In the genomic region with DNA sequence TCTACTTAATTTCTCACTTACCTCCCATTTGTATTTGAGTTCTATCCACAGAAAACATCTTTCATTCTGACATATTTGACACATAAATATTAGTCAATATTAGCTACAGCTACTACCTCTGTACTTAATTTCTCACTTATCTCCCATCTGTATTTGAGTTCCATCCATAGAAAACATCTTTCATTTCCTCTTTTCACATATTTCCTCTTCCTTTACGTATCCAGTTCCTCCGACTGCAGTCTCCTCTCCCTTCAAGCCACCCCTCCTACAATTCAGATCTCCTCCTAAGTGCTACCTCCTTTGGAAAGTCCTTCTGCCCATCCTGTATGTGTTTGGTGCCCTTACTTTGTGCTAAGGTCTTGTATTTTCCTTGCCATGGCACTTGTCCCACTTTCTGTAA, we compare ENCODE assay signal across 8 cellular contexts. TPM values are rescaled to one million over a fixed set of nuclear protein-coding genes. Genes with fewer than 3 reads are reported as not detected.
DNase-seq lines count a peak whose midpoint lies in the region; TF ChIP-seq lines count a peak whose summit lies in the region.

No MANE protein-coding gene starts in this region.

- TF ChIP-seq CTCF in fibroblast of lung (conservative IDR thresholded peaks at IDR 0.05 in 1 of 2, IDR thresholded peaks at IDR 0.05 in 1 of 2; ENCODE audit: low read depth in 1 of 2, low read length in 2 of 2): no peak

- no peak overlapping the region for H3K9ac ChIP-seq in fibroblast of lung (ENCODE audit: insufficient read depth, low read length)
- H3K9ac ChIP-seq in skeletal muscle tissue (ENCODE audit: low read depth in 1 of 3, low read length in 3 of 3): peak overlapping the region; percentile 94 to 98 (median 97)

- DNase-seq in SIG-M5 treated with dmso at 0.1 percent for 504 hours (lab: John Stamatoyannopoulos, UW; ENCODE audit: unreplicated experiment) (peak; percentile 79), SIG-M5 (lab: John Stamatoyannopoulos, UW) (no peak), SKM-1 (lab: John Stamatoyannopoulos, UW; ENCODE audit: unreplicated experiment) (peak; percentile 40), fibroblast of lung (ENCODE audit: low read depth in 2 of 2) (no peak), NCI-H1694 (lab: John Stamatoyannopoulos, UW) (no peak), NCI-H2081 (lab: John Stamatoyannopoulos, UW) (no peak), NCI-H2227 treated with DMSO at 0.1 percent for 48 hours (lab: John Stamatoyannopoulos, UW) (no peak)

- no peak overlapping the region for H3K27ac ChIP-seq in fibroblast of lung (ENCODE audit: insufficient read depth, low read length)
- H3K27ac ChIP-seq in skeletal muscle tissue (ENCODE audit: low read depth, low read length): no peak overlapping the region

- H2AFZ ChIP-seq in fibroblast of lung (ENCODE audit: low read length): no peak overlapping the region

- H3K36me3 ChIP-seq in fibroblast of lung (ENCODE audit: control insufficient read depth, insufficient read depth, low read length) (no peaks in the 10 kb centered on the region), skeletal muscle tissue (ENCODE audit: control insufficient read depth in 3 of 3, insufficient read depth in 3 of 3, low read length in 3 of 3) (peaks cover 0 to 10% (median 0%) of the 10 kb centered on the region in 3 donors)

- H3K4me2 ChIP-seq in fibroblast of lung (ENCODE audit: extremely low read depth, insufficient read depth, low read length): peak overlapping the region; percentile 87

- H3K4me1 ChIP-seq in fibroblast of lung (ENCODE audit: control insufficient read depth, extremely low read depth, insufficient read depth, low read length) (peaks cover 9% of the 10 kb centered on the region), skeletal muscle tissue (ENCODE audit: control insufficient read depth in 3 of 3, insufficient read depth in 3 of 3, low read length in 3 of 3) (peaks cover 18 to 45% (median 34%) of the 10 kb centered on the region in 3 donors)

- H3K4me3 ChIP-seq in fibroblast of lung (replicated peaks in 1 of 4; ENCODE audit: control extremely low read depth in 1 of 4, insufficient read depth in 1 of 4, low read depth in 3 of 4, low read length in 4 of 4): peak overlapping the region; percentile 87 to 99 (median 91)
- peak overlapping the region; percentile 92 to 95 (median 95) for H3K4me3 ChIP-seq in skeletal muscle tissue (ENCODE audit: low read length in 3 of 3)

- H3K9me3 ChIP-seq in fibroblast of lung (ENCODE audit: control insufficient read depth, insufficient read depth, low read depth, low read length) (no peaks in the 10 kb centered on the region), skeletal muscle tissue (ENCODE audit: control insufficient read depth in 3 of 3, low read length in 3 of 3) (no peaks in the 10 kb centered on the region)

- no peaks in the 10 kb centered on the region for H3K27me3 ChIP-seq in fibroblast of lung (ENCODE audit: control insufficient read depth, insufficient read depth, low read length)
- H3K27me3 ChIP-seq in skeletal muscle tissue (ENCODE audit: control insufficient read depth in 3 of 3, insufficient read depth in 3 of 3, low read length in 3 of 3): no peaks in the 10 kb centered on the region

- no peaks in the 10 kb centered on the region for H4K20me1 ChIP-seq in fibroblast of lung (ENCODE audit: control insufficient read depth, extremely low read depth, insufficient read depth, low read length)

- peaks cover 53% of the 10 kb centered on the region for H3K79me2 ChIP-seq in fibroblast of lung (ENCODE audit: control insufficient read depth, insufficient read depth, low read length)

RNA-seq across cellular contexts. Expression of gene SREK1IP1, which starts 1.6 kb away (rescaled TPM):
- total RNA-seq in fibroblast of lung (9.5 and 13.5 TPM in 2 replicates), skeletal muscle tissue (5.7 TPM)
- 6.5 and 6.9 TPM in 2 replicates for polyA plus RNA-seq in fibroblast of lung
- polyA plus RNA-seq in fibroblast of lung (2012): 10.0 and 10.1 TPM in 2 replicates
- 1.7 and 1.8 TPM in 2 replicates for polyA minus RNA-seq in fibroblast of lung (ENCODE audit: low replicate concordance)

RNA-seq across cellular contexts. Expression of gene CWC27, which starts 1.8 kb away (rescaled TPM):
- total RNA-seq in fibroblast of lung: 16.9 and 17.3 TPM in 2 replicates
- 37.2 and 37.5 TPM in 2 replicates for polyA plus RNA-seq in fibroblast of lung
- 29.5 TPM in 2 replicates for polyA plus RNA-seq in fibroblast of lung (2012)
- 9.0 and 11.6 TPM in 2 replicates for polyA minus RNA-seq in fibroblast of lung (ENCODE audit: low replicate concordance)
- total RNA-seq in skeletal muscle tissue: 9.9 TPM

Comparison
In these comparisons a context has a peak if more than half of its experiments do, and no peak if none do; other contexts are left out.
1. DNase-seq: peak in SIG-M5 treated with dmso at 0.1 percent for 504 hours (single experiment) and SKM-1 (single experiment); none in SIG-M5 (single experiment), fibroblast of lung (0 of 2), NCI-H1694 (single experiment), NCI-H2081 (0 of 2) and NCI-H2227 treated with DMSO at 0.1 percent for 48 hours (single experiment).